Comparison of ENCODE assay signal across 18 cellular contexts in genomic region chr6:130615816-130616215, GRCh38.
DNase-seq lines count a peak whose midpoint lies in the region; ATAC-seq, FAIRE-seq and TF ChIP-seq lines count a peak whose summit lies in the region.
"Had no signal": no experiment of that assay in that cellular context is flagged by ENCODE, and none has a peak within 500 bp of the region (broad histone marks: within the 10 kb centered on the region; RNA-seq: fewer than 3 reads in every experiment).

No MANE protein-coding gene starts in this region.

- TF ChIP-seq CTCF in A673 (conservative IDR thresholded peaks at IDR 0.05; ENCODE audit: low read depth, low read length) (no peak), GM23338 (conservative IDR thresholded peaks at IDR 0.05; ENCODE audit: low read depth in 2 of 2) (no peak), NB4 (IDR thresholded peaks at IDR 0.05; ENCODE audit: low read depth, low read length) (no peak), H1 (IDR thresholded peaks at IDR 0.05; ENCODE audit: control extremely low read depth in 1 of 3, insufficient read depth in 1 of 3, low read depth in 1 of 3, low read length in 3 of 3) (no peak)

- intact Hi-C loops in A673 (cut with micrococcal nuclease; ENCODE audit: unreplicated experiment): no loop called here

- H3K4ac ChIP-seq in H1 (replicated peaks; ENCODE audit: insufficient read length, low read depth, low read length): no peak overlapping the region

- H3K56ac ChIP-seq in H1 (replicated peaks; ENCODE audit: insufficient read length, low read depth, low read length): no peak overlapping the region

- no peak overlapping the region for H3K27ac Mint-ChIP-seq in GM23338
- H3K27ac Mint-ChIP-seq: CD4-positive, CD25-positive, alpha-beta regulatory T cell; H9; T-cell had no signal

- H3K23ac ChIP-seq in H1 (ENCODE audit: insufficient read length): no peak overlapping the region

- H4K8ac ChIP-seq in H1 (ENCODE audit: extremely low read depth, insufficient read depth, low read length): no peak overlapping the region

- FAIRE-seq in H1 (lab: Jason Lieb, UNC): peak; percentile 24
- FAIRE-seq: G401.6 had no signal

- no peaks in the 10 kb centered on the region for H4K20me1 ChIP-seq in GM23338 (replicated peaks; ENCODE audit: insufficient read depth)
- no peaks in the 10 kb centered on the region for H4K20me1 ChIP-seq in H1 (replicated peaks in 1 of 2; ENCODE audit: control insufficient read depth in 1 of 2, insufficient read depth in 2 of 2, low read length in 2 of 2)

- 100% methylated on average over 1 of the region's 1 CpG; no CpG with 5 or more reads in 1 of the 2 experiments for WGBS in H1 (ENCODE audit: extremely low coverage in 1 of 2, insufficient coverage in 1 of 2, insufficient read length in 1 of 2, insufficient replicate concordance in 2 of 2, low coverage in 1 of 2, low lambda C conversion rate in 2 of 2, missing lambda C conversion rate in 1 of 2), 2 experiments

- no peak overlapping the region for H3K4me2 ChIP-seq in GM23338
- no peak overlapping the region; a peak in 1 of 4 replicates for H3K4me2 ChIP-seq in H1 (ENCODE audit: insufficient read depth in 1 of 2, low read depth in 2 of 2, low read length in 2 of 2)

- no peak overlapping the region for H3K4me3 Mint-ChIP-seq in GM23338
- H3K4me3 Mint-ChIP-seq: CD4-positive, CD25-positive, alpha-beta regulatory T cell; T-cell had no signal

- H3K9me3 Mint-ChIP-seq in GM23338: no peaks in the 10 kb centered on the region; the same call in 2 of the 3 replicates
- H3K9me3 Mint-ChIP-seq: H9, T-cell had no signal

- H3K18ac ChIP-seq in H1 (ENCODE audit: extremely low read depth, low read length): no peak overlapping the region

- no peak overlapping the region for H3K4me3 ChIP-seq in A673 (ENCODE audit: low read depth, low read length, poor library complexity, severe bottlenecking)
- H3K4me3 ChIP-seq in GM23338: no peak overlapping the region
- no peak overlapping the region for H3K4me3 ChIP-seq in NB4 (ENCODE audit: low read depth, low read length)
- no peak overlapping the region for H3K4me3 ChIP-seq in H1 (ENCODE audit: extremely low read depth in 1 of 4, insufficient read depth in 2 of 4, low read depth in 3 of 4, low read length in 4 of 4)
- H3K4me3 ChIP-seq: SJSA1 had no signal

- no peak overlapping the region for H3K27ac ChIP-seq in A673 (ENCODE audit: low read depth, low read length, poor library complexity, severe bottlenecking)
- H3K27ac ChIP-seq in GM23338 (ENCODE audit: low read depth): no peak overlapping the region
- H3K27ac ChIP-seq in H1 (ENCODE audit: low read depth, low read length): no peak overlapping the region
- H3K27ac ChIP-seq: SJSA1 had no signal

- H2BK15ac ChIP-seq in H1 (ENCODE audit: low read length): no peak overlapping the region

- peaks cover 19% of the 10 kb centered on the region for H3K4me1 Mint-ChIP-seq in GM23338

- no peak overlapping the region for H4K5ac ChIP-seq in H1 (ENCODE audit: insufficient read length, low read depth, low read length)

- peak; percentile 27 for DNase-seq in A673 (ENCODE audit: low spot score)
- DNase-seq in GM23338 (ENCODE audit: low spot score): peak; percentile 12
- peak; percentile 13 for DNase-seq in NB4 (ENCODE audit: low read depth)
- no peak for DNase-seq in H1 (ENCODE audit: low read depth in 1 of 2, low spot score in 2 of 2)
- no peak for DNase-seq in NCI-H2107 treated with DMSO at 0.1 percent for 48 hours (lab: John Stamatoyannopoulos, UW; ENCODE audit: unreplicated experiment)
- no peak for DNase-seq in putamen (ENCODE audit: low spot score)
- DNase-seq: CD4-positive, CD25-positive, alpha-beta regulatory T cell; DMS79 treated with DMSO at 0.1 percent for 48 hours; H9; Kasumi-1; NCI-H1436; NCI-H2081; NCI-H524 treated with DMSO at 0.1 percent for 48 hours; T-cell had no signal

- no peak for TF ChIP-seq EP300 in H1 (IDR thresholded peaks at IDR 0.05; ENCODE audit: borderline replicate concordance in 1 of 2, low read depth in 2 of 2, low read length in 2 of 2)

- H3K27me3 ChIP-seq in A673 (replicated peaks; ENCODE audit: insufficient read depth, low read depth, low read length, poor library complexity) (no peaks in the 10 kb centered on the region), GM23338 (ENCODE audit: insufficient read depth) (no peaks in the 10 kb centered on the region), H1 (replicated peaks in 1 of 4; ENCODE audit: control insufficient read depth in 3 of 4, extremely low read depth in 1 of 4, insufficient read depth in 3 of 4, low read length in 3 of 4) (peaks cover 0 to 2% (median 0%) of the 10 kb centered on the region in 4 experiments; a peak in 1 of 7 replicates)
- H3K27me3 ChIP-seq: SJSA1 had no signal

- H3K14ac ChIP-seq in H1 (ENCODE audit: insufficient read length): no peak overlapping the region

- H2AFZ ChIP-seq in GM23338: peak overlapping the region; percentile 53; the same call in 1 of the 2 replicates
- peak overlapping the region; percentile 94; the same call in 1 of the 2 replicates for H2AFZ ChIP-seq in H1 (ENCODE audit: low read length)

- H2BK12ac ChIP-seq in H1 (ENCODE audit: low read depth, low read length): no peak overlapping the region

- no peaks in the 10 kb centered on the region for H3K27me3 Mint-ChIP-seq in GM23338 (ENCODE audit: insufficient read depth, low read depth, poor library complexity)
- H3K27me3 Mint-ChIP-seq: T-cell had no signal

- H2BK5ac ChIP-seq in H1 (ENCODE audit: low read depth, low read length): no peak overlapping the region

- no peak overlapping the region for H2BK120ac ChIP-seq in H1 (replicated peaks; ENCODE audit: low read depth, low read length)

- H3K79me2 ChIP-seq in GM23338 (replicated peaks; ENCODE audit: insufficient read depth) (no peaks in the 10 kb centered on the region), H1 (ENCODE audit: control insufficient read depth in 1 of 2, insufficient read depth in 2 of 2, low read length in 2 of 2) (no peaks in the 10 kb centered on the region)

- no peak for TF ChIP-seq RAD21 in H1 (IDR thresholded peaks at IDR 0.05 in 1 of 2, conservative IDR thresholded peaks at IDR 0.05 in 1 of 2; ENCODE audit: low read depth in 2 of 2, low read length in 2 of 2)

- H3K36me3 ChIP-seq in A673 (ENCODE audit: insufficient read depth, low read length, poor library complexity, severe bottlenecking) (no peaks in the 10 kb centered on the region), GM23338 (ENCODE audit: insufficient read depth) (no peaks in the 10 kb centered on the region), H1 (ENCODE audit: control insufficient read depth in 2 of 4, insufficient read depth in 4 of 4, low read length in 3 of 4) (no peaks in the 10 kb centered on the region; a peak in 1 of 8 replicates)
- H3K36me3 ChIP-seq: SJSA1 had no signal

- H2BK20ac ChIP-seq in H1 (ENCODE audit: low read length): no peak overlapping the region

- H3K9me2 ChIP-seq in GM23338 (ENCODE audit: insufficient read depth): no peaks in the 10 kb centered on the region

- TF ChIP-seq POLR2A in NB4 (IDR thresholded peaks at IDR 0.05; ENCODE audit: extremely low read depth, insufficient read length) (no peak), H1 (IDR thresholded peaks at IDR 0.05; ENCODE audit: control extremely low read depth in 1 of 2, low read depth in 2 of 2, low read length in 2 of 2) (no peak)

- no peak overlapping the region for H4K91ac ChIP-seq in H1 (replicated peaks; ENCODE audit: insufficient read length, low read length)

- no peak overlapping the region for H3K9ac ChIP-seq in H1 (replicated peaks in 1 of 4; ENCODE audit: extremely low read depth in 1 of 4, low read depth in 3 of 4, low read length in 3 of 4)

- CTCF ChIA-PET in A673 (lab: Charles Lee): no interaction called here
- CTCF ChIA-PET in H1 (lab: Charles Lee; ENCODE audit: partially characterized antibody): interaction anchor here (0.6 kb wide), 1 partner anchor 227 kb away, joined by 4 read pairs; no protein-coding TSS in a partner anchor

- H3K4me1 ChIP-seq in A673 (ENCODE audit: insufficient read depth, low read length, poor library complexity, severe bottlenecking) (peaks cover 14% of the 10 kb centered on the region), GM23338 (ENCODE audit: insufficient read depth) (peaks cover 9% of the 10 kb centered on the region; the same call in 1 of the 2 replicates), H1 (replicated peaks in 1 of 4; ENCODE audit: control insufficient read depth in 3 of 4, insufficient read depth in 4 of 4, low read length in 3 of 4) (peaks cover 0 to 10% (median 2%) of the 10 kb centered on the region in 4 experiments; a peak in 2 of 7 replicates)

- POLR2A ChIA-PET in A673 (lab: Charles Lee; ENCODE audit: low non-redundant PET) (no interaction called here), H1 (lab: Charles Lee; ENCODE audit: partially characterized antibody) (no interaction called here)

- H3K9me3 ChIP-seq in A673 (ENCODE audit: low read depth, low read length, poor library complexity, severe bottlenecking): no peaks in the 10 kb centered on the region
- H3K9me3 ChIP-seq in H1 (ENCODE audit: insufficient read depth in 2 of 2, low read depth in 1 of 2, low read length in 1 of 2): no peaks in the 10 kb centered on the region
- H3K9me3 ChIP-seq: SJSA1 had no signal

- H3K23me2 ChIP-seq in H1 (ENCODE audit: low read depth, low read length): no peaks in the 10 kb centered on the region

- no peaks in the 10 kb centered on the region for H3K79me1 ChIP-seq in H1 (ENCODE audit: low read depth, low read length)

- no peaks in the 10 kb centered on the region for H3K36me3 Mint-ChIP-seq in GM23338 (ENCODE audit: low read depth)
- H3K36me3 Mint-ChIP-seq: CD4-positive, CD25-positive, alpha-beta regulatory T cell; T-cell had no signal

- ATAC-seq in GM23338 (peak; percentile 74), GM19467 (IDR thresholded peaks at IDR 0.05; ENCODE audit: unreplicated experiment) (no peak), HG03565 (IDR thresholded peaks at IDR 0.05; ENCODE audit: unreplicated experiment) (no peak)
- ATAC-seq: T-cell had no signal

- H3F3A ChIP-seq in GM23338 (replicated peaks; ENCODE audit: low read depth): no peaks in the 10 kb centered on the region

- BruUV-seq in A673 (replicated peaks; lab: Mats Ljungman, UMichigan): no TSS peak

- H2AK5ac ChIP-seq in H1 (ENCODE audit: low read depth, low read length): no peak overlapping the region

TF ChIP-seq in GM23338, 12 proteins besides CTCF, POLR2A, EP300 and RAD21 (continues in another document):
- TF ChIP-seq NANOG (IDR thresholded peaks at IDR 0.05; ENCODE audit: borderline replicate concordance): no peak
- no peak for TF ChIP-seq EZH2 (IDR thresholded peaks at IDR 0.05; ENCODE audit: low read depth, unreplicated experiment)

TF ChIP-seq in H1, 55 proteins besides CTCF, POLR2A, EP300 and RAD21 (continues in another document):
- peak; percentile 85 for TF ChIP-seq USF2 (IDR thresholded peaks at IDR 0.05; ENCODE audit: low read length)

Comparison
In these comparisons a context has a peak if more than half of its experiments do, and no peak if none do; other contexts are left out.
1. DNase-seq: peak in A673 (single experiment), GM23338 (single experiment) and NB4 (single experiment); none in H1 (0 of 2), NCI-H2107 treated with DMSO at 0.1 percent for 48 hours (single experiment) and putamen (single experiment).